8 cellular contexts compared by ENCODE assay signal in the genomic region with DNA sequence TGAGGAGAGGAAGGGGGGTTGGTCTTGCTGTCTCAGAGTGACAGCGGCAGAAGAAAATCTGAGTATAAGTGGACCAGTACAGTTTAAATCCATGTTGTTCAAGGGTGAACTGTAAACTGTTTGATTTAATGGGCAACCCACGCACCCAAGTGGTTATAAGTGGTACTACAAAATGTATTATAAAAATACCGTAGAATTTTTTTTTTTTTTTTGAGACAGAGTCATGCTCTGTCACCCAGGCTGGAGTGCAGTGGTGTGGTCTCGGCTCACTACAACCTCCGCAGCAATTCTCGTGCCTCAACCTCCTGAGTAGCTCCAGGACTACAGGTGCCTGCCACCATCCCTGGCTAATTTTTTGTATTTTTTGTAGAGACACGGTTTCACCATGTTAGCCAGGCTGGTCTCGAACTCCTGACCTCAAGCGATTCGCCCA. TPM values are rescaled to one million over a fixed set of nuclear protein-coding genes. Genes with fewer than 3 reads are reported as not detected.
A peak's percentile ranks its signal among the peaks of the same experiment; 100 is the strongest.
DNase-seq lines count a peak whose midpoint lies in the region; ATAC-seq, FAIRE-seq and TF ChIP-seq lines count a peak whose summit lies in the region.

No MANE protein-coding gene starts in this region.

- no peaks in the 10 kb centered on the region for H3K9me3 Mint-ChIP-seq in stimulated activated naive CD8-positive, alpha-beta T cell treated with anti-CD3 and anti-CD28 coated beads, Interleukin-15, Interleukin-2, amounts not matched to agents 100 ng/mL and 50 ng/mL, for 24 hours

- peaks cover 20% of the 10 kb centered on the region for H3K4me1 ChIP-seq in GM12878 (ENCODE audit: control insufficient read depth, insufficient read depth, low read length)

- H3K36me3 Mint-ChIP-seq in stimulated activated naive CD8-positive, alpha-beta T cell treated with anti-CD3 and anti-CD28 coated beads, Interleukin-15, Interleukin-2, amounts not matched to agents 100 ng/mL and 50 ng/mL, for 24 hours (ENCODE audit: low read depth) = peaks cover 20% of the 10 kb centered on the region

- CTCF ChIA-PET in GM12878 (lab: Yijun Ruan, JAX) = interaction anchor here (0.6 to 4.6 kb wide), 12 partner anchors 8 to 360 kb away, joined by 3 to 40 read pairs (median 6); partner anchors contain the start of gene ZC3H8

- H3K9ac ChIP-seq in GM12878 (ENCODE audit: control insufficient read depth, insufficient read depth, low read length) = no peak overlapping the region

- no peak overlapping the region for H2AFZ ChIP-seq in GM12878 (ENCODE audit: control insufficient read depth, low read depth, low read length)

- H3K4me1 Mint-ChIP-seq in stimulated activated naive CD8-positive, alpha-beta T cell treated with anti-CD3 and anti-CD28 coated beads, Interleukin-15, Interleukin-2, amounts not matched to agents 100 ng/mL and 50 ng/mL, for 24 hours (ENCODE audit: low read depth) = peaks cover 44% of the 10 kb centered on the region

- H3K4me2 ChIP-seq in GM12878 (ENCODE audit: control insufficient read depth, insufficient read depth) = no peak overlapping the region

- H3K79me2 ChIP-seq in GM12878 (ENCODE audit: control insufficient read depth, insufficient read depth, low read length) = peaks cover 11% of the 10 kb centered on the region

- H3K27me3 ChIP-seq in MG63 (no peaks in the 10 kb centered on the region), GM12878 (replicated peaks in 1 of 2; ENCODE audit: control insufficient read depth in 2 of 2, insufficient read depth in 2 of 2, low read length in 1 of 2) (no peaks in the 10 kb centered on the region)

- no TSS peak for BruUV-seq in GM12878 (replicated peaks; lab: Mats Ljungman, UMichigan)

- no peaks in the 10 kb centered on the region for H4K20me1 ChIP-seq in GM12878 (ENCODE audit: control insufficient read depth, insufficient read depth)

- H3K36me3 ChIP-seq in MG63 (peaks cover 10% of the 10 kb centered on the region), GM12878 (ENCODE audit: control insufficient read depth in 2 of 2, insufficient read depth in 2 of 2, low read length in 1 of 2) (0 out of 4 replicates have a peak, but pooled peaks cover 0 to 2% of the 10 kb centered on the region in 2 experiments)

- POLR2A ChIA-PET in GM12878 (lab: Charles Lee) = interaction anchor here (1.0 kb wide), 1 partner anchor 125 kb away, joined by 3 read pairs; no protein-coding TSS in a partner anchor

- no peak overlapping the region for H3K27ac Mint-ChIP-seq in stimulated activated naive CD8-positive, alpha-beta T cell treated with anti-CD3 and anti-CD28 coated beads, Interleukin-15, Interleukin-2, amounts not matched to agents 100 ng/mL and 50 ng/mL, for 24 hours

- H3K4me3 Mint-ChIP-seq in stimulated activated naive CD8-positive, alpha-beta T cell treated with anti-CD3 and anti-CD28 coated beads, Interleukin-15, Interleukin-2, amounts not matched to agents 100 ng/mL and 50 ng/mL, for 24 hours = peak overlapping the region; percentile 37

- H3K9me3 ChIP-seq in MG63 = no peaks in the 10 kb centered on the region
- H3K9me3 ChIP-seq in GM12878 (replicated peaks; ENCODE audit: control insufficient read depth, insufficient read depth, low read length) = no peaks in the 10 kb centered on the region

- intact Hi-C loops in GM12878 (cut with micrococcal nuclease; ENCODE audit: unreplicated experiment) = loop anchor here (1.0 to 5.0 kb wide), 4 partner anchors 101 to 525 kb away; partner anchors contain the start of gene TMEM87B

- 28% methylated on average over 10 of the region's 10 CpGs for WGBS in GM12878 (ENCODE audit: insufficient coverage, insufficient replicate concordance, low lambda C conversion rate, missing lambda C conversion rate)

- H3K27me3 Mint-ChIP-seq in stimulated activated naive CD8-positive, alpha-beta T cell treated with anti-CD3 and anti-CD28 coated beads, Interleukin-15, Interleukin-2, amounts not matched to agents 100 ng/mL and 50 ng/mL, for 24 hours = no peaks in the 10 kb centered on the region

- no peak overlapping the region for H3K27ac ChIP-seq in GM12878 (ENCODE audit: control insufficient read depth, insufficient read depth)

- TF ChIP-seq EP300 in GM12878 (IDR thresholded peaks at IDR 0.05; ENCODE audit: borderline replicate concordance in 1 of 2, control insufficient read depth in 1 of 2, low read depth in 2 of 2, low read length in 2 of 2) = no peak

- peak; percentile 17 for DNase-seq in MG63
- DNase-seq in SHP77 treated with DMSO at 0.1 percent for 48 hours (lab: John Stamatoyannopoulos, UW) = peak; percentile 17
- no peak for DNase-seq in GM12878 (ENCODE audit: low read depth, low spot score)
- peak; percentile 43 for DNase-seq in left lobe of liver (ENCODE audit: low spot score)

- TF ChIP-seq RAD21 in GM12878 (IDR thresholded peaks at IDR 0.05; ENCODE audit: insufficient read depth, low read depth, low read length) = peak; percentile 59

- TF ChIP-seq CTCF in GM12878 (IDR thresholded peaks at IDR 0.05 in 2 of 3, conservative IDR thresholded peaks at IDR 0.05 in 1 of 3; ENCODE audit: control insufficient read depth in 2 of 3, extremely low read depth in 1 of 3, insufficient read depth in 1 of 3, low read depth in 3 of 3, low read length in 3 of 3) = peak; percentile 32 to 54 (median 40); a peak in 4 of 6 replicates

- RAD21 ChIA-PET in GM12878 (lab: Charles Lee; ENCODE audit: unreplicated experiment) = interaction anchor here (1.4 to 4.3 kb wide), 5 partner anchors 37 to 695 kb away, joined by 3 to 28 read pairs (median 9); partner anchors contain the start of gene TMEM87B

- no peak overlapping the region for H3K4me3 ChIP-seq in MG63
- H3K4me3 ChIP-seq in GM12878 = no peak overlapping the region

- in situ Hi-C loops in GM12878 (cut with MboI) = loop anchor here (5.0 kb wide), 1 partner anchor 100 kb away; the partner anchor contains the start of gene TTL

- FAIRE-seq in G401.6 (lab: Jason Lieb, UNC) = peak; percentile 79
- FAIRE-seq in GM12878 (lab: Jason Lieb, UNC) = peak; percentile 54

- SMC1A ChIA-PET in GM12878 (lab: Charles Lee; ENCODE audit: uncharacterized antibody, unreplicated experiment) = interaction anchor here (0.5 to 4.3 kb wide), 6 partner anchors 16 to 323 kb away, joined by 3 to 18 read pairs (median 5); no protein-coding TSS in a partner anchor

- ATAC-seq in GM12878 (peak; percentile 9), left lobe of liver (peak; percentile 25), GM19023 (IDR thresholded peaks at IDR 0.05; ENCODE audit: unreplicated experiment) (no peak), HG03378 (IDR thresholded peaks at IDR 0.05; ENCODE audit: unreplicated experiment) (no peak)

- TF ChIP-seq POLR2A in GM12878 (IDR thresholded peaks at IDR 0.05; ENCODE audit: low read depth, low read length) = no peak

TF ChIP-seq in GM12878, 131 proteins besides CTCF, POLR2A, EP300 and RAD21 (continues in another document):
- TF ChIP-seq PML (IDR thresholded peaks at IDR 0.05; ENCODE audit: low read length) (no peak), SMARCA5 (IDR thresholded peaks at IDR 0.05) (no peak), CBX3 (IDR thresholded peaks at IDR 0.05; ENCODE audit: borderline replicate concordance, low read depth) (no peak), MEF2A (IDR thresholded peaks at IDR 0.05; ENCODE audit: insufficient read depth, low read depth, low read length) (no peak)

RNA-seq across cellular contexts. Expression of gene CHCHD5, which starts 2.1 kb away (rescaled TPM):
- 1.7 and 20.0 TPM in 2 replicates for total RNA-seq in MG63 (2014; rRNA removed; shearing (Covaris generic); ENCODE audit: low replicate concordance)
- 9.8 and 9.9 TPM in 2 replicates for total RNA-seq in GM12878 (2013; cell fraction: nucleolus; rRNA removed)
- total RNA-seq in GM12878 (2014; rRNA removed) = 25.7 and 37.2 TPM in 2 replicates
- total RNA-seq in GM12878 (2014; rRNA removed; fragmentation: Illumina TruSeq; extraction: Trizol) = 21.5 and 22.9 TPM in 2 replicates
- 40.6 and 43.1 TPM in 2 replicates for total RNA-seq in GM12878 (2021)
- polyA plus RNA-seq in GM12878 (2011; ENCODE audit: low read depth) = 46.5 TPM
- 10.0 and 18.5 TPM in 2 replicates for polyA plus RNA-seq in GM12878 (2011; rRNA removed)
- 40.1 and 40.5 TPM in 2 replicates for polyA plus RNA-seq in GM12878 (2011; cell fraction: cytosol; rRNA removed)
- 25.8 and 29.2 TPM in 2 replicates for polyA plus RNA-seq in GM12878 (2011; cell fraction: nucleus; rRNA removed)
- 52.2 and 53.0 TPM in 2 replicates for polyA plus RNA-seq in GM12878 (2012)
- 2.7 and 16.4 TPM in 2 replicates for polyA plus RNA-seq in GM12878 (2014; fragmentation: Illumina TruSeq; extraction: Trizol)
- 10 to 100 TPM; 65.1 to 85.6 TPM for polyA plus RNA-seq in GM12878 (2014; fragmentation: Nextera tagmentation; extraction: Ambion mirVana)
- 47.4 and 56.8 TPM in 2 replicates for polyA plus RNA-seq in GM12878 (2014; rRNA removed)
- polyA plus RNA-seq in GM12878 (2016; fragmentation: Nextera tagmentation; extraction: Ambion mirVana) = 100 to 1,000 TPM; 104 to 118 TPM
- 5.1 and 8.6 TPM in 2 replicates for polyA minus RNA-seq in GM12878 (2011; rRNA and poly(A)+ RNA removed)
- polyA minus RNA-seq in GM12878 (2011; cell fraction: cytosol; rRNA and poly(A)+ RNA removed) = 2.8 and 6.3 TPM in 2 replicates
- 3.5 and 5.1 TPM in 2 replicates for polyA minus RNA-seq in GM12878 (2011; cell fraction: nucleus; rRNA and poly(A)+ RNA removed)
- 21.2 TPM for total RNA-seq in left lobe of liver

RNA-seq across cellular contexts. Expression of gene POLR1B, which starts 40.1 kb away (rescaled TPM):
- 20.5 and 69.1 TPM in 2 replicates for total RNA-seq in MG63 (2014; rRNA removed; shearing (Covaris generic); ENCODE audit: low replicate concordance)
- total RNA-seq in GM12878 (2013; cell fraction: nucleolus; rRNA removed) = 43.8 and 53.7 TPM in 2 replicates
- 30.1 and 31.2 TPM in 2 replicates for total RNA-seq in GM12878 (2014; rRNA removed)
- total RNA-seq in GM12878 (2014; rRNA removed; fragmentation: Illumina TruSeq; extraction: Trizol) = 36.7 and 37.8 TPM in 2 replicates
- 45.1 and 55.8 TPM in 2 replicates for total RNA-seq in GM12878 (2021)
- polyA plus RNA-seq in GM12878 (2011; ENCODE audit: low read depth) = 12.6 TPM
- polyA plus RNA-seq in GM12878 (2011; rRNA removed) = 35.7 and 38.6 TPM in 2 replicates
- polyA plus RNA-seq in GM12878 (2011; cell fraction: cytosol; rRNA removed) = 28.7 and 33.2 TPM in 2 replicates
- 21.1 and 36.1 TPM in 2 replicates for polyA plus RNA-seq in GM12878 (2011; cell fraction: nucleus; rRNA removed)
- 12.6 and 16.2 TPM in 2 replicates for polyA plus RNA-seq in GM12878 (2012)
- polyA plus RNA-seq in GM12878 (2014; fragmentation: Illumina TruSeq; extraction: Trizol) = 33.6 and 37.9 TPM in 2 replicates
- polyA plus RNA-seq in GM12878 (2014; fragmentation: Nextera tagmentation; extraction: Ambion mirVana) = 10 to 100 TPM; 13.4 to 14.3 TPM
- 27.4 and 36.1 TPM in 2 replicates for polyA plus RNA-seq in GM12878 (2014; rRNA removed)
- 10 to 100 TPM; 46.7 to 47.2 TPM for polyA plus RNA-seq in GM12878 (2016; fragmentation: Nextera tagmentation; extraction: Ambion mirVana)
- 88.5 and 101 TPM in 2 replicates for polyA minus RNA-seq in GM12878 (2011; rRNA and poly(A)+ RNA removed)
- 32.0 and 36.5 TPM in 2 replicates for polyA minus RNA-seq in GM12878 (2011; cell fraction: cytosol; rRNA and poly(A)+ RNA removed)
- 19.5 and 30.7 TPM in 2 replicates for polyA minus RNA-seq in GM12878 (2011; cell fraction: nucleus; rRNA and poly(A)+ RNA removed)
- 16.2 TPM for total RNA-seq in left lobe of liver

Comparison
In these comparisons a context has a peak if more than half of its experiments do, and no peak if none do; other contexts are left out.
1. ATAC-seq: peak in GM12878 (single experiment) and left lobe of liver (single experiment); none in GM19023 (single experiment) and HG03378 (single experiment).